Comparison of ENCODE assay signal across 1 cellular context in genomic region chr9:27092496-27092895, GRCh38. TPM values are rescaled to one million over a fixed set of nuclear protein-coding genes. Genes with fewer than 3 reads are reported as not detected.
"Had no signal": no experiment of that assay in that cellular context is flagged by ENCODE, and none has a peak within 500 bp of the region (broad histone marks: within the 10 kb centered on the region; RNA-seq: fewer than 3 reads in every experiment).

No MANE protein-coding gene starts in this region.

RNA-seq across cellular contexts. Expression of gene TEK, which starts 16.5 kb away (rescaled TPM):
- total RNA-seq: epithelial cell of proximal tubule had no signal
